Comparison of ENCODE assay signal across 21 cellular contexts in the genomic region with DNA sequence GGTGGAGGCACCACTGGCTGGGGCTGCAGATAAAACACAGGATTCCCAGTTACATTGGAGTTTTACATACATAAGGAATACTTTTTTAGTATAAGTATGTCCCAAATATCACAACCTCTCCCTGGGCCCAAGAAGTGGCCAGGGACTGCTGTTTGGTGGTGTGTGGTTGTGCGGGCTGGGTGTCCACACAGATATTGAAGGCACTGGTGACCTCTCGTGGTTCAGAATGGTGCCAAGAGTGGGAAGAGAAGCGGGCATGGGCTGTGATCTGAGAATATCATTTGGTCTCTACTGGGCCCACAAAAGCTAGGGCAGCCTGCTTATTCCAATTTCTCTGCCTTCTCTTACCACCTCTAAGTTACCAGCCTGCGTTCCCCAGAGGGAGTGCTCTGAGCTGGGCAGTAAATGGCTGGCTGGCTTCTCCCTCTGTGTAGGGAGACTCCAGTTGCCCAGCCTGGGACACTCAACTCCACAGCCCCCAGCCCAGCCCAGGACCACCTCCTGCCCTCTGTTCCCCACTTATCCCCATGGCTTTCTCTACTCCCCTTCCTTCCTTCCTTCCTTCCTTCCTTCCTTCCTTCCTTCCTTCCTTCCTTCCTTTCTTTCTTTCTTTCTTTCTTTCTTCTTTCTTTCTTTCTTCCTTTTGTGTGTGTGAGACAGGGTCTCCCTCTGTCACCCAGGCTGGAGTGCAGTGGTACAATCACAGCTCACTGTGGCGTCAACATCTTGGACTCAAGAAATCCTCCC. TPM values are rescaled to one million over a fixed set of nuclear protein-coding genes. Genes with fewer than 3 reads are reported as not detected.
A peak's percentile ranks its signal among the peaks of the same experiment; 100 is the strongest.
DNase-seq lines count a peak whose midpoint lies in the region; TF ChIP-seq lines count a peak whose summit lies in the region.
"Had no signal": no experiment of that assay in that cellular context is flagged by ENCODE, and none has a peak within 500 bp of the region (broad histone marks: within the 10 kb centered on the region; RNA-seq: fewer than 3 reads in every experiment).

No MANE protein-coding gene starts in this region.

- BruUV-seq in PC-9 (replicated peaks; lab: Mats Ljungman, UMichigan), result no TSS peak

- H3K36me3 ChIP-seq in OCI-LY3 (replicated peaks; ENCODE audit: low read depth, low read length) (no peaks in the 10 kb centered on the region), liver (ENCODE audit: control insufficient read depth in 4 of 4, insufficient read depth in 3 of 4, low read depth in 1 of 4, low read length in 3 of 4) (no peaks in the 10 kb centered on the region), neural progenitor cell (no peaks in the 10 kb centered on the region), PC-9 (ENCODE audit: low read depth) (no peaks in the 10 kb centered on the region)
- H3K36me3 ChIP-seq: MG63, Peyer's patch, SJCRH30 had no signal

- no peak overlapping the region for H3K9ac ChIP-seq in OCI-LY3 (ENCODE audit: low read length)
- H3K9ac ChIP-seq in liver (ENCODE audit: low read depth in 1 of 2, low read length in 2 of 2), result no peak overlapping the region
- no peak overlapping the region for H3K9ac ChIP-seq in neural progenitor cell

- peak; percentile 10 for TF ChIP-seq CTCF in GM12873 (IDR thresholded peaks at IDR 0.05; ENCODE audit: insufficient read depth, low read depth, low read length, missing control alignments)
- TF ChIP-seq CTCF in OCI-LY3 (IDR thresholded peaks at IDR 0.05; ENCODE audit: low read depth, low read length), result peak; percentile 41
- TF ChIP-seq CTCF in liver (IDR thresholded peaks at IDR 0.05; ENCODE audit: low read depth, low read length, missing input control), result peak; percentile 19
- TF ChIP-seq CTCF in neural progenitor cell (IDR thresholded peaks at IDR 0.05), result no peak
- TF ChIP-seq CTCF in PC-9 (conservative IDR thresholded peaks at IDR 0.05), result no peak

- no peaks in the 10 kb centered on the region for H3K36me3 Mint-ChIP-seq in neural progenitor cell
- H3K36me3 Mint-ChIP-seq: CD4-positive, CD25-positive, alpha-beta regulatory T cell had no signal

- H3F3A ChIP-seq in neural progenitor cell (ENCODE audit: low read depth) (no peaks in the 10 kb centered on the region), PC-9 (ENCODE audit: insufficient read depth, low read depth) (no peaks in the 10 kb centered on the region)

- TF ChIP-seq RAD21 in liver (IDR thresholded peaks at IDR 0.05), result peak; percentile 29 to 71

- intact Hi-C loops in PC-9 (cut with micrococcal nuclease; ENCODE audit: unreplicated experiment), result no loop called here

- CTCF ChIA-PET in PC-9 (lab: Charles Lee), result no interaction called here

- no peak for DNase-seq in neural progenitor cell (ENCODE audit: low spot score)
- no peak for DNase-seq in NCI-H526 treated with DMSO at 0.1 percent for 48 hours (lab: John Stamatoyannopoulos, UW)
- DNase-seq in NCI-H345 treated with DMSO at 0.1 percent for 48 hours (lab: John Stamatoyannopoulos, UW; ENCODE audit: unreplicated experiment), result no peak
- DNase-seq in PC-9, result no peak
- DNase-seq: CD4-positive, CD25-positive, alpha-beta regulatory T cell; DND-41; GOT3; MG63; NCI-H1048; NCI-H1436 treated with DMSO at 0.1 percent for 48 hours; NCI-H1930; NCI-H510A; NCI-H774; NK-92 treated with Interleukin-12 subunit alpha and Interleukin-12 subunit beta, amount 100 ng/mL, for 24 hours; Peyer's patch; SJCRH30 had no signal

- no peaks in the 10 kb centered on the region for H3K4me1 ChIP-seq in OCI-LY3 (ENCODE audit: low read length)
- peaks cover 0 to 10% (median 6%) of the 10 kb centered on the region in 4 donors for H3K4me1 ChIP-seq in liver (ENCODE audit: control insufficient read depth in 4 of 4, insufficient read depth in 4 of 4, low read length in 3 of 4)
- no peaks in the 10 kb centered on the region for H3K4me1 ChIP-seq in neural progenitor cell
- H3K4me1 ChIP-seq in PC-9 (replicated peaks; ENCODE audit: insufficient read depth), result peaks cover 15% of the 10 kb centered on the region; the same call in 1 of the 2 replicates
- H3K4me1 ChIP-seq: Peyer's patch, SJCRH30 had no signal

- H3K4me2 ChIP-seq in OCI-LY3 (ENCODE audit: low read length), result no peak overlapping the region
- no peak overlapping the region for H3K4me2 ChIP-seq in neural progenitor cell
- no peak overlapping the region for H3K4me2 ChIP-seq in PC-9

- H3K27me3 ChIP-seq in OCI-LY3 (ENCODE audit: low read depth, low read length), result peaks cover 15% of the 10 kb centered on the region
- no peaks in the 10 kb centered on the region for H3K27me3 ChIP-seq in liver (ENCODE audit: control insufficient read depth in 4 of 4, insufficient read depth in 4 of 4, low read length in 3 of 4)
- H3K27me3 ChIP-seq in neural progenitor cell, result no peaks in the 10 kb centered on the region
- H3K27me3 ChIP-seq in PC-9 (ENCODE audit: insufficient read depth, low read depth), result no peaks in the 10 kb centered on the region
- H3K27me3 ChIP-seq: MG63, Peyer's patch had no signal

- H3K79me2 ChIP-seq in OCI-LY3 (ENCODE audit: low read length), result no peaks in the 10 kb centered on the region
- no peaks in the 10 kb centered on the region for H3K79me2 ChIP-seq in neural progenitor cell (ENCODE audit: low read depth)
- no peaks in the 10 kb centered on the region for H3K79me2 ChIP-seq in PC-9 (ENCODE audit: low read depth)

- H3K27ac ChIP-seq in OCI-LY3 (ENCODE audit: low read length) (no peak overlapping the region), liver (ENCODE audit: low read depth in 1 of 2, low read length in 2 of 2) (no peak overlapping the region), neural progenitor cell (no peak overlapping the region), PC-9 (no peak overlapping the region)
- H3K27ac ChIP-seq: Peyer's patch, SJCRH30 had no signal

- POLR2A ChIA-PET in PC-9 (lab: Charles Lee; ENCODE audit: unreplicated experiment), result no interaction called here

- H4K20me1 ChIP-seq in OCI-LY3 (ENCODE audit: insufficient read depth, low read length) (no peaks in the 10 kb centered on the region), neural progenitor cell (ENCODE audit: low read depth) (no peaks in the 10 kb centered on the region), PC-9 (ENCODE audit: insufficient read depth) (no peaks in the 10 kb centered on the region)

- H3K4me1 Mint-ChIP-seq in neural progenitor cell, result peaks cover 17% of the 10 kb centered on the region

- H3K9me2 ChIP-seq in PC-9 (ENCODE audit: insufficient read depth), result no peaks in the 10 kb centered on the region

- WGBS in liver, result 78% methylated on average over 5 of the region's 5 CpGs

- no peak overlapping the region for H3K4me3 ChIP-seq in OCI-LY3 (ENCODE audit: low read length)
- no peak overlapping the region for H3K4me3 ChIP-seq in liver (ENCODE audit: low read depth in 1 of 3, low read length in 3 of 3)
- H3K4me3 ChIP-seq in neural progenitor cell, result no peak overlapping the region
- H3K4me3 ChIP-seq in PC-9, result no peak overlapping the region
- H3K4me3 ChIP-seq: MG63, Peyer's patch, SJCRH30 had no signal

- H3K4me3 Mint-ChIP-seq in neural progenitor cell, result no peak overlapping the region
- H3K4me3 Mint-ChIP-seq: CD4-positive, CD25-positive, alpha-beta regulatory T cell had no signal

- peaks cover 4% of the 10 kb centered on the region for H3K9me3 Mint-ChIP-seq in neural progenitor cell

- H3K9me3 ChIP-seq in OCI-LY3 (ENCODE audit: insufficient read depth, low read length), result no peaks in the 10 kb centered on the region
- no peaks in the 10 kb centered on the region for H3K9me3 ChIP-seq in liver (ENCODE audit: control insufficient read depth in 4 of 4, low read length in 3 of 4)
- H3K9me3 ChIP-seq in neural progenitor cell (ENCODE audit: low read depth), result no peaks in the 10 kb centered on the region
- H3K9me3 ChIP-seq in PC-9 (ENCODE audit: insufficient read depth, low read depth), result no peaks in the 10 kb centered on the region
- H3K9me3 ChIP-seq: MG63, Peyer's patch, SJCRH30 had no signal

- H2AFZ ChIP-seq in OCI-LY3 (ENCODE audit: low read depth, low read length), result no peak overlapping the region
- H2AFZ ChIP-seq in neural progenitor cell (replicated peaks), result no peak overlapping the region
- H2AFZ ChIP-seq in PC-9, result no peak overlapping the region

- peaks cover 13% of the 10 kb centered on the region for H3K27me3 Mint-ChIP-seq in neural progenitor cell (ENCODE audit: insufficient read depth, low read depth)
- H3K27me3 Mint-ChIP-seq: CD4-positive, CD25-positive, alpha-beta regulatory T cell had no signal

- peak overlapping the region; percentile 81 for H3K27ac Mint-ChIP-seq in neural progenitor cell
- H3K27ac Mint-ChIP-seq: CD4-positive, CD25-positive, alpha-beta regulatory T cell had no signal

TF ChIP-seq in liver, 16 proteins besides CTCF, POLR2A, EP300 and RAD21:
- TF ChIP-seq RXRA (IDR thresholded peaks at IDR 0.05) (no peak), HNF4G (IDR thresholded peaks at IDR 0.05) (no peak), HNF4A (conservative IDR thresholded peaks at IDR 0.05) (no peak), JUND (IDR thresholded peaks at IDR 0.05) (no peak), FOXA1 (IDR thresholded peaks at IDR 0.05) (no peak)
- TF ChIP-seq, protein P1, sequence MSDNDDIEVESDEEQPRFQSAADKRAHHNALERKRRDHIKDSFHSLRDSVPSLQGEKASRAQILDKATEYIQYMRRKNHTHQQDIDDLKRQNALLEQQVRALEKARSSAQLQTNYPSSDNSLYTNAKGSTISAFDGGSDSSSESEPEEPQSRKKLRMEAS (IDR thresholded peaks at IDR 0.05), result no peak

RNA-seq across cellular contexts. Expression of a gene that starts 42.8 kb away (rescaled TPM):
- total RNA-seq in liver (not detected), neural progenitor cell (ENCODE audit: low replicate concordance) (0.77 and 1.5 TPM in 2 replicates), PC-9 (2021) (0.45 and 1.2 TPM in 2 replicates)
- polyA plus RNA-seq in liver, result not detected
- total RNA-seq: CD4-positive, CD25-positive, alpha-beta regulatory T cell; LHCN-M2 had no signal
- polyA plus RNA-seq: BJ; CD4-positive, CD25-positive, alpha-beta regulatory T cell had no signal

RNA-seq across cellular contexts. Expression of a gene that starts 44.2 kb away (rescaled TPM):
- total RNA-seq in liver (10 to 100 TPM; 59.0 to 83.3 TPM), neural progenitor cell (ENCODE audit: low replicate concordance) (4.8 and 7.1 TPM in 2 replicates), PC-9 (2021) (26.8 and 27.6 TPM in 2 replicates)
- 10 to 100 TPM; 14.9 to 19.9 TPM for polyA plus RNA-seq in liver

Comparison
In these comparisons a context has a peak if more than half of its experiments do, and no peak if none do; other contexts are left out.
1. CTCF ChIP-seq: peak in GM12873 (single experiment), OCI-LY3 (single experiment) and liver (single experiment); none in neural progenitor cell (single experiment) and PC-9 (single experiment).